Comparison of ENCODE assay signal across 12 cellular contexts in the genomic region with DNA sequence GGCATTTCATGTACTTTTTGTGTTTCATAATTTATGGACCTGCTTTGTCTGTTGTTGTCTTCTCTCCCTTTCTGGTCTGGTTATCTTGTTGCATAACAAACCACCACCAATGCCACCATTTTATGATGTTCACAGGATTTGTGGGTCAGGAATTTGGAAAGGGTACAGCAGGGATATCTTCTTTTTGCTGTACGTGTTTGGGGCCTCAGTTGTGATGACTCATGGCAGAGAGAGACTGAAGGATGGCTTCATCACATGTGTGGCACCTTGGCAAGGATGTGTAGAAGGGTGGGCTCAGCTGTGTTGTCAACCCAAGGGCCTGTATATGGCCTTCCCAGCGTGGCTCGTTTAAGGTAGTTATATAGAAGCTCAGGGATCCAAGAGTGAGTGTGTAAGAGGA. TPM values are rescaled to one million over a fixed set of nuclear protein-coding genes. Genes with fewer than 3 reads are reported as not detected.
DNase-seq lines count a peak whose midpoint lies in the region; ATAC-seq and TF ChIP-seq lines count a peak whose summit lies in the region.
"Had no signal": no experiment of that assay in that cellular context is flagged by ENCODE, and none has a peak within 500 bp of the region (broad histone marks: within the 10 kb centered on the region; RNA-seq: fewer than 3 reads in every experiment).

No MANE protein-coding gene starts in this region.

- peak overlapping the region in 6 of 7 donors; percentile 42 to 84 (median 68) for H3K27ac Mint-ChIP-seq in CD14-positive monocyte
- H3K27ac Mint-ChIP-seq in activated naive CD8-positive, alpha-beta T cell treated with anti-CD3 and anti-CD28 coated beads for 36 hours = peak overlapping the region; percentile 72
- peak overlapping the region; percentile 63 for H3K27ac Mint-ChIP-seq in memory B cell

- H3K27me3 ChIP-seq in Peyer's patch = no peaks in the 10 kb centered on the region

- no peak for TF ChIP-seq CTCF in CD14-positive monocyte (IDR thresholded peaks at IDR 0.05)
- TF ChIP-seq CTCF in Peyer's patch (IDR thresholded peaks at IDR 0.05) = no peak

- DNase-seq in CD14-positive monocyte (ENCODE audit: low spot score) (no peak), HCEC 1CT (peak; percentile 19), memory B cell (ENCODE audit: low spot score in 2 of 2) (no peak), NCI-H1436 (lab: John Stamatoyannopoulos, UW) (no peak), DMS79 (lab: John Stamatoyannopoulos, UW) (no peak), Peyer's patch (no peak)
- DNase-seq in activated naive CD8-positive, alpha-beta T cell treated with anti-CD3 and anti-CD28 coated beads for 36 hours = no peak
- DNase-seq: DMS 273 treated with DMSO at 0.1 percent for 48 hours; head of caudate nucleus; lower lobe of right lung; stimulated activated CD4-positive, alpha-beta T cell treated with anti-CD3 and anti-CD28 coated beads, Interleukin-4, amount 100 ng/mL, for 1 hour had no signal

- no peaks in the 10 kb centered on the region for H3K9me3 ChIP-seq in Peyer's patch
- H3K9me3 ChIP-seq: lower lobe of right lung had no signal

- H3K4me1 ChIP-seq in Peyer's patch = no peaks in the 10 kb centered on the region

- no peak for TF ChIP-seq POLR2A in Peyer's patch (IDR thresholded peaks at IDR 0.05)

- H3K27ac ChIP-seq in Peyer's patch = peak overlapping the region in 1 of 4 donors; percentile 42
- H3K27ac ChIP-seq: lower lobe of right lung had no signal

- H3K9me3 Mint-ChIP-seq in CD14-positive monocyte (peaks cover 0 to 6% (median 3%) of the 10 kb centered on the region in 7 donors), memory B cell (no peaks in the 10 kb centered on the region)
- peaks cover 13% of the 10 kb centered on the region for H3K9me3 Mint-ChIP-seq in activated naive CD8-positive, alpha-beta T cell treated with anti-CD3 and anti-CD28 coated beads for 36 hours

- peaks cover 0 to 8% of the 10 kb centered on the region in 2 donors for H3K36me3 Mint-ChIP-seq in CD14-positive monocyte
- H3K36me3 Mint-ChIP-seq in activated naive CD8-positive, alpha-beta T cell treated with anti-CD3 and anti-CD28 coated beads for 36 hours = peaks cover 22% of the 10 kb centered on the region
- peaks cover 2% of the 10 kb centered on the region for H3K36me3 Mint-ChIP-seq in memory B cell

- no peak overlapping the region for H3K4me3 ChIP-seq in Peyer's patch
- H3K4me3 ChIP-seq: lower lobe of right lung had no signal

- H3K4me1 Mint-ChIP-seq in CD14-positive monocyte (peaks cover 52% of the 10 kb centered on the region), memory B cell (peaks cover 34% of the 10 kb centered on the region)
- H3K4me1 Mint-ChIP-seq in activated naive CD8-positive, alpha-beta T cell treated with anti-CD3 and anti-CD28 coated beads for 36 hours = peaks cover 29% of the 10 kb centered on the region

- no peaks in the 10 kb centered on the region for H3K36me3 ChIP-seq in Peyer's patch
- H3K36me3 ChIP-seq: lower lobe of right lung had no signal

- H3K27me3 Mint-ChIP-seq in CD14-positive monocyte (ENCODE audit: low read depth in 3 of 3) = peaks cover 0 to 2% (median 0%) of the 10 kb centered on the region in 3 donors
- H3K27me3 Mint-ChIP-seq in activated naive CD8-positive, alpha-beta T cell treated with anti-CD3 and anti-CD28 coated beads for 36 hours = no peaks in the 10 kb centered on the region
- H3K27me3 Mint-ChIP-seq in memory B cell = no peaks in the 10 kb centered on the region

- no peak for ATAC-seq in memory B cell (ENCODE audit: low read depth)
- ATAC-seq in HG03439 (IDR thresholded peaks at IDR 0.05; ENCODE audit: unreplicated experiment) = no peak
- ATAC-seq: lower lobe of right lung had no signal

- intact Hi-C loops in CD14-positive monocyte (cut with micrococcal nuclease) = no loop called here

- H3K4me3 Mint-ChIP-seq in CD14-positive monocyte (no peak overlapping the region), memory B cell (peak overlapping the region; percentile 48)
- H3K4me3 Mint-ChIP-seq in activated naive CD8-positive, alpha-beta T cell treated with anti-CD3 and anti-CD28 coated beads for 36 hours = no peak overlapping the region

RNA-seq across cellular contexts. Expression of a gene that starts 35.2 kb away (rescaled TPM):
- 10 to 100 TPM in 1 of 2 donors, 1 to 10 TPM in 1; 7.6 to 13.8 TPM for polyA plus RNA-seq in CD14-positive monocyte
- 10 to 100 TPM; 15.8 to 17.4 TPM for total RNA-seq in activated naive CD8-positive, alpha-beta T cell treated with anti-CD3 and anti-CD28 coated beads for 36 hours
- 10 to 100 TPM; 40.4 to 83.2 (median 73.7) TPM for total RNA-seq in Peyer's patch
